Comparison of ENCODE assay signal across 8 cellular contexts in the genomic region with DNA sequence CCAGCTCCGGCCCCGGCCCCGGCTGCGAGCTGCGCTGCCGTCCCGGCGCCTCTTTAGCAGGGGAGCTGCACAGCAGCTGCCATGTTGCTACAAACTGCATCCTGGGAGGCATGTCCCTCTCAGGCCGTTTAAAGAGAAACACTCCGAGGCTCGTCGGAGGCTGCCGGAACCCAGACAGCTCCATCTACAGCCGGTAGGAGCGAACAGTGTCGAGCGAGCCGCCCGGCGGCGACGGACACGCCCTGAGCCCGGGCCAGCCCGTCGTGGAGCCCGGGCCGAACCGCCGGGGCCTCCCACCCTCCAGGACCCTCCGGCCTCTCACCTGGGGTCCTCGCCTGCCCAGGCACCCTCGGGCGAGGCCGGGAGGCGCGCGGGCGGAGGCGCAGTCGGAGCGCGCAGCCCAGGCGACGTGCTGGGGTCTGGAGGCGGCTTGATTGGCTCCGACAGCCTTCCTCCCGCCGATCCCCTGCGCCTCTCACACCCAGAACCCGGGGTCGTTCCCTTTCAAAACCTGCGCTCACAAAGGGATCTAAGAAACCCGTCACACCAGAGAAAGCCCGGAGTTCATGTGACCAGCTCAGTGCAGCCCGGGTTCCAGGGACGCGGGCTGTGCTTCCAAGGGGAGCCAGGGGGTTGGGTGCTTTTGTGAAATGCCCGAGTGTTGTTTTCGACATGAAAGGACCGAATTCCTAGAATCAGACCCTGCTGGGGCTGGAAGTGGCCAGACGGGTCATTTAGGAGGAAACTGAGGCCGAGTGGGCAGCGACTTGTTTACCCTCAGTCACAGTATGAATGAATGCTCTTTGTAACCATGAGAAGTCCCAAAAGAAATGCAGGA. TPM values are rescaled to one million over a fixed set of nuclear protein-coding genes. Genes with fewer than 3 reads are reported as not detected.
DNase-seq lines count a peak whose midpoint lies in the region; ATAC-seq and TF ChIP-seq lines count a peak whose summit lies in the region.

A gene (minus strand): TSS at position 570 of the 838 bp plus-strand sequence. CDS start 5,040 bp downstream, outside the sequence.

- no peaks in the 10 kb centered on the region for H3K9me3 Mint-ChIP-seq in CD4-positive, alpha-beta T cell
- H3K9me3 Mint-ChIP-seq in effector memory CD8-positive, alpha-beta T cell = no peaks in the 10 kb centered on the region

- H3K9me3 ChIP-seq in CD4-positive, alpha-beta T cell (ENCODE audit: control insufficient read depth, low read length) = no peaks in the 10 kb centered on the region

- no peaks in the 10 kb centered on the region for H3K79me1 ChIP-seq in mesendoderm (ENCODE audit: low read length)

- H3K18ac ChIP-seq in mesendoderm (ENCODE audit: low read length) = peak within 1 kb of the TSS; percentile 71

- peaks cover 33% of the 10 kb centered on the region for H3K4me1 Mint-ChIP-seq in CD4-positive, alpha-beta T cell (ENCODE audit: low read depth)
- H3K4me1 Mint-ChIP-seq in effector memory CD8-positive, alpha-beta T cell (ENCODE audit: low read depth in 2 of 2) = peaks cover 11 to 15% of the 10 kb centered on the region in 2 donors

- WGBS in mesendoderm (ENCODE audit: extremely low coverage, insufficient coverage, low lambda C conversion rate) = no CpG with 5 or more reads among the region's 64 CpGs

- H3K9ac ChIP-seq in mesendoderm (ENCODE audit: low read length) = peak within 1 kb of the TSS; percentile 77

- no peaks in the 10 kb centered on the region for H3K79me2 ChIP-seq in mesendoderm (ENCODE audit: control insufficient read depth, insufficient read depth, low read length)

- no peak within 1 kb of the TSS for H4K5ac ChIP-seq in mesendoderm (ENCODE audit: low read length)

- CTCF ChIA-PET in CD4-positive, alpha-beta T cell (lab: Charles Lee) = interaction anchor here (0.6 to 2.7 kb wide), 11 partner anchors 8 to 314 kb away, joined by 3 to 18 read pairs (median 3); a partner anchor contains a TSS

- H3K56ac ChIP-seq in mesendoderm (ENCODE audit: low read length) = peak within 1 kb of the TSS; percentile 92

- peak within 1 kb of the TSS; percentile 92 for H3K4me3 Mint-ChIP-seq in CD4-positive, alpha-beta T cell
- H3K4me3 Mint-ChIP-seq in effector memory CD8-positive, alpha-beta T cell = peak within 1 kb of the TSS; percentile 77 to 83

- H3K23ac ChIP-seq in mesendoderm (ENCODE audit: low read length) = no peak within 1 kb of the TSS

- no peak within 1 kb of the TSS for H2BK5ac ChIP-seq in mesendoderm (ENCODE audit: low read length)

- H2AK5ac ChIP-seq in mesendoderm (ENCODE audit: low read length) = no peak within 1 kb of the TSS

- TF ChIP-seq CTCF in CD4-positive, alpha-beta T cell (IDR thresholded peaks at IDR 0.05) = peak; percentile 49

- peaks cover 15% of the 10 kb centered on the region for H3K27me3 Mint-ChIP-seq in CD4-positive, alpha-beta T cell
- peaks cover 8 to 15% of the 10 kb centered on the region in 2 donors for H3K27me3 Mint-ChIP-seq in effector memory CD8-positive, alpha-beta T cell

- H3K36me3 Mint-ChIP-seq in CD4-positive, alpha-beta T cell (ENCODE audit: low read depth) = peaks cover 18% of the 10 kb centered on the region
- peaks cover 7% of the 10 kb centered on the region for H3K36me3 Mint-ChIP-seq in effector memory CD8-positive, alpha-beta T cell (ENCODE audit: insufficient read depth)

- peak within 1 kb of the TSS; percentile 65 for H3K4me2 ChIP-seq in mesendoderm (ENCODE audit: low read length)

- H3K27me3 ChIP-seq in CD4-positive, alpha-beta T cell (ENCODE audit: control insufficient read depth, insufficient read depth, low read length) = no peaks in the 10 kb centered on the region
- H3K27me3 ChIP-seq in mesendoderm (ENCODE audit: insufficient read depth, low read length, poor library complexity) = no peaks in the 10 kb centered on the region

- POLR2A ChIA-PET in CD4-positive, alpha-beta T cell (lab: Charles Lee) = interaction anchor here (0.6 to 2.2 kb wide), 8 partner anchors 8 to 945 kb away, joined by 3 to 20 read pairs (median 4); a partner anchor contains a TSS

- H3K27ac ChIP-seq in CD4-positive, alpha-beta T cell (ENCODE audit: low read depth, low read length) = no peak within 1 kb of the TSS
- H3K27ac ChIP-seq in mesendoderm (ENCODE audit: low read depth, low read length) = no peak within 1 kb of the TSS

- H3K36me3 ChIP-seq in mesendoderm (ENCODE audit: control insufficient read depth, insufficient read depth, low read length) = no peaks in the 10 kb centered on the region

- intact Hi-C loops in CD4-positive, alpha-beta T cell (cut with DNase I, micrococcal nuclease) = loop anchor here (1.0 to 5.0 kb wide), 5 partner anchors 38 to 221 kb away; a partner anchor contains a TSS

- H3K4me1 ChIP-seq in mesendoderm (ENCODE audit: control insufficient read depth, low read depth, low read length) = no peaks in the 10 kb centered on the region

- no peak within 1 kb of the TSS for H2BK15ac ChIP-seq in mesendoderm (replicated peaks; ENCODE audit: low read depth)

- ATAC-seq in CD4-positive, alpha-beta T cell (ENCODE audit: poor library complexity) = peak; percentile 99
- ATAC-seq in GM19328 (IDR thresholded peaks at IDR 0.05; ENCODE audit: unreplicated experiment) (peak; percentile 91), HG03469 (IDR thresholded peaks at IDR 0.05; ENCODE audit: unreplicated experiment) (peak; percentile 90)
- ATAC-seq in effector memory CD8-positive, alpha-beta T cell (replicated peaks) = peak; percentile 98

- H3K4me3 ChIP-seq in mesendoderm (ENCODE audit: low read length) = peak within 1 kb of the TSS; percentile 57

- no peak within 1 kb of the TSS for H4K8ac ChIP-seq in mesendoderm (ENCODE audit: low read depth, low read length)

- peak within 1 kb of the TSS; percentile 86 for H3K4ac ChIP-seq in mesendoderm (ENCODE audit: low read depth, low read length)

- H3K27ac Mint-ChIP-seq in CD4-positive, alpha-beta T cell = peak within 1 kb of the TSS; percentile 70
- peak within 1 kb of the TSS; percentile 36 to 80 for H3K27ac Mint-ChIP-seq in effector memory CD8-positive, alpha-beta T cell

- no peak within 1 kb of the TSS for H2BK120ac ChIP-seq in mesendoderm (ENCODE audit: low read depth, low read length)

- DNase-seq in CD4-positive, alpha-beta T cell = peak; percentile 70 to 81 (median 76)
- DNase-seq in NCI-H82 (lab: John Stamatoyannopoulos, UW) (peak; percentile 78), mesendoderm (peak; percentile 93)
- peak; percentile 51 to 68 for DNase-seq in activated CD8-positive, alpha-beta memory T cell treated with anti-CD3 and anti-CD28 coated beads for 1 hour (ENCODE audit: extremely low read depth in 1 of 2, low read depth in 1 of 2)
- peak; percentile 74 to 79 (median 76) for DNase-seq in effector memory CD8-positive, alpha-beta T cell
- peak; percentile 54 for DNase-seq in stimulated activated CD8-positive, alpha-beta memory T cell treated with anti-CD3 and anti-CD28 coated beads, Interleukin-15, amount 100 ng/mL, for 1 hour (ENCODE audit: low read depth)

RNA-seq across cellular contexts. Expression of the gene that starts here (rescaled TPM):
- 10 to 100 TPM; 14.5 to 14.8 TPM for total RNA-seq in CD4-positive, alpha-beta T cell
- 7.6 TPM for polyA plus RNA-seq in mesendoderm (2013, experiment 1 of 2)
- polyA plus RNA-seq in mesendoderm (2013, experiment 2 of 2) = 7.8 TPM
